In genomic region chr19:52786078-52786463, GRCh38 we compare ENCODE assay signal across 8 cellular contexts. TPM values are rescaled to one million over a fixed set of nuclear protein-coding genes. Genes with fewer than 3 reads are reported as not detected.
DNase-seq lines count a peak whose midpoint lies in the region; ATAC-seq, FAIRE-seq and TF ChIP-seq lines count a peak whose summit lies in the region.

No MANE protein-coding gene starts in this region.

- peak overlapping the region; percentile 92 to 98 (median 96) for H3K4me3 Mint-ChIP-seq in immature natural killer cell
- peak overlapping the region; percentile 84 to 85 for H3K4me3 Mint-ChIP-seq in stimulated activated naive B cell treated with anti-CD40 and anti-IgM and Interleukin-4, amounts not matched to agents 10 μg/mL and 1 μg/mL and 100 μg/mL, for 72 hours

- no peak for TF ChIP-seq POLR2A in adrenal gland (IDR thresholded peaks at IDR 0.05)

- H3K27me3 ChIP-seq in adrenal gland = no peaks in the 10 kb centered on the region

- H3K4me3 ChIP-seq in adrenal gland = peak overlapping the region; percentile 41 to 80 (median 57)

- H3K4me1 ChIP-seq in adrenal gland (replicated peaks in 1 of 2) = peaks cover 4 to 13% of the 10 kb centered on the region in 2 donors

- peaks cover 0 to 4% (median 0%) of the 10 kb centered on the region in 6 donors for H3K9me3 Mint-ChIP-seq in immature natural killer cell
- H3K9me3 Mint-ChIP-seq in stimulated activated naive B cell treated with anti-CD40 and anti-IgM and Interleukin-4, amounts not matched to agents 10 μg/mL and 1 μg/mL and 100 μg/mL, for 72 hours = peaks cover 4 to 5% of the 10 kb centered on the region in 2 donors

- H3K9me3 ChIP-seq in adrenal gland (replicated peaks in 1 of 3) = no peaks in the 10 kb centered on the region

- DNase-seq in HT-29 (ENCODE audit: low spot score) (peak; percentile 53), adrenal gland (peak in 5 of 7 donors; percentile 9 to 25 (median 20)), immature natural killer cell (no peak), RCC 7860 (ENCODE audit: low spot score) (no peak), HuH-7.5 (ENCODE audit: low spot score) (no peak)
- DNase-seq in stimulated activated naive B cell treated with anti-CD40 and anti-IgM and Interleukin-4, amounts not matched to agents 10 μg/mL and 1 μg/mL and 100 μg/mL, for 72 hours = no peak

- intact Hi-C loops in adrenal gland (cut with DNase I) = no loop called here

- no peak for TF ChIP-seq CTCF in 22Rv1 (IDR thresholded peaks at IDR 0.05)
- no peak for TF ChIP-seq CTCF in adrenal gland (IDR thresholded peaks at IDR 0.05)

- H3K27ac ChIP-seq in 22Rv1 (peak overlapping the region; percentile 70), adrenal gland (peak overlapping the region in 3 of 5 donors; percentile 54 to 82 (median 59))

- H3K4me1 Mint-ChIP-seq in immature natural killer cell = peaks cover 60 to 73% of the 10 kb centered on the region in 2 donors
- H3K4me1 Mint-ChIP-seq in stimulated activated naive B cell treated with anti-CD40 and anti-IgM and Interleukin-4, amounts not matched to agents 10 μg/mL and 1 μg/mL and 100 μg/mL, for 72 hours = peaks cover 21 to 47% of the 10 kb centered on the region in 2 donors

- peaks cover 4 to 11% (median 8%) of the 10 kb centered on the region in 3 donors for H3K36me3 Mint-ChIP-seq in immature natural killer cell
- peaks cover 15 to 37% of the 10 kb centered on the region in 2 donors for H3K36me3 Mint-ChIP-seq in stimulated activated naive B cell treated with anti-CD40 and anti-IgM and Interleukin-4, amounts not matched to agents 10 μg/mL and 1 μg/mL and 100 μg/mL, for 72 hours

- 1 to 4% (median 1%) methylated on average over 19 to 23 of the region's 23 CpGs for WGBS in adrenal gland, 4 donors

- H3K36me3 ChIP-seq in adrenal gland (replicated peaks in 1 of 2) = no peaks in the 10 kb centered on the region

- peaks cover 0 to 4% (median 0%) of the 10 kb centered on the region in 3 donors for H3K27me3 Mint-ChIP-seq in immature natural killer cell (ENCODE audit: low read depth in 3 of 3)
- peaks cover 0 to 2% of the 10 kb centered on the region in 2 donors for H3K27me3 Mint-ChIP-seq in stimulated activated naive B cell treated with anti-CD40 and anti-IgM and Interleukin-4, amounts not matched to agents 10 μg/mL and 1 μg/mL and 100 μg/mL, for 72 hours

- H3K27ac Mint-ChIP-seq in immature natural killer cell = peak overlapping the region; percentile 82 to 93 (median 92)
- peak overlapping the region; percentile 96 for H3K27ac Mint-ChIP-seq in stimulated activated naive B cell treated with anti-CD40 and anti-IgM and Interleukin-4, amounts not matched to agents 10 μg/mL and 1 μg/mL and 100 μg/mL, for 72 hours

- FAIRE-seq in RCC 7860 (lab: Jason Lieb, UNC) = no peak

- peak; percentile 23 for ATAC-seq in GM19372 (IDR thresholded peaks at IDR 0.05; ENCODE audit: low read depth, unreplicated experiment)
- peak; percentile 34 to 39 for ATAC-seq in stimulated activated naive B cell treated with anti-CD40 and anti-IgM and Interleukin-4, amounts not matched to agents 10 μg/mL and 1 μg/mL and 100 μg/mL, for 72 hours (replicated peaks)

RNA-seq across cellular contexts. Expression of gene ZNF600, which starts 0.5 kb away (rescaled TPM):
- 4.0 and 6.6 TPM in 2 replicates for total RNA-seq in HT-29 (2014; rRNA removed; shearing (Covaris generic))
- total RNA-seq in adrenal gland = 10 to 100 TPM in 1 of 8 donors, 1 to 10 TPM in 6, under 1 TPM in 1; 0.42 to 17.7 (median 4.9) TPM
- polyA plus RNA-seq in adrenal gland = 10 to 100 TPM in 1 of 3 donors, 1 to 10 TPM in 2; 8.0 to 17.1 (median 9.7) TPM
- 100 to 1,000 TPM in 1 of 3 donors, 10 to 100 TPM in 2; 28.2 to 114 (median 42.4) TPM for polyA plus RNA-seq in immature natural killer cell

RNA-seq across cellular contexts. Expression of gene ZNF28, which starts 35.4 kb away (rescaled TPM):
- 13.2 and 17.1 TPM in 2 replicates for total RNA-seq in HT-29 (2014; rRNA removed; shearing (Covaris generic))
- total RNA-seq in adrenal gland = 10 to 100 TPM; 11.3 to 27.0 (median 16.1) TPM
- 10 to 100 TPM in 1 of 3 donors, 1 to 10 TPM in 2; 2.1 to 32.2 (median 2.7) TPM for polyA plus RNA-seq in adrenal gland
- polyA plus RNA-seq in immature natural killer cell = 10 to 100 TPM; 25.8 to 59.5 (median 59.4) TPM

RNA-seq across cellular contexts. Expression of gene ZNF611, which starts 51.2 kb away (rescaled TPM):
- total RNA-seq in HT-29 (2014; rRNA removed; shearing (Covaris generic)) = 1.3 and 3.3 TPM in 2 replicates
- total RNA-seq in adrenal gland = 10 to 100 TPM in 6 of 8 donors, 1 to 10 TPM in 2; 8.3 to 21.8 (median 13.9) TPM
- polyA plus RNA-seq in adrenal gland (1 to 10 TPM; 3.8 to 6.8 (median 5.7) TPM), immature natural killer cell (10 to 100 TPM; 18.4 to 75.2 (median 27.4) TPM)

Comparison
In these comparisons a context has a peak if more than half of its experiments do, and no peak if none do; other contexts are left out.
1. DNase-seq: peak in HT-29 (single experiment) and adrenal gland (5 of 7); none in immature natural killer cell (0 of 3), stimulated activated naive B cell treated with anti-CD40 and anti-IgM and Interleukin-4, amounts not matched to agents 10 μg/mL and 1 μg/mL and 100 μg/mL, for 72 hours (single experiment), RCC 7860 (single experiment) and HuH-7.5 (single experiment).